Comparison of ENCODE assay signal across 16 cellular contexts in the genomic region with DNA sequence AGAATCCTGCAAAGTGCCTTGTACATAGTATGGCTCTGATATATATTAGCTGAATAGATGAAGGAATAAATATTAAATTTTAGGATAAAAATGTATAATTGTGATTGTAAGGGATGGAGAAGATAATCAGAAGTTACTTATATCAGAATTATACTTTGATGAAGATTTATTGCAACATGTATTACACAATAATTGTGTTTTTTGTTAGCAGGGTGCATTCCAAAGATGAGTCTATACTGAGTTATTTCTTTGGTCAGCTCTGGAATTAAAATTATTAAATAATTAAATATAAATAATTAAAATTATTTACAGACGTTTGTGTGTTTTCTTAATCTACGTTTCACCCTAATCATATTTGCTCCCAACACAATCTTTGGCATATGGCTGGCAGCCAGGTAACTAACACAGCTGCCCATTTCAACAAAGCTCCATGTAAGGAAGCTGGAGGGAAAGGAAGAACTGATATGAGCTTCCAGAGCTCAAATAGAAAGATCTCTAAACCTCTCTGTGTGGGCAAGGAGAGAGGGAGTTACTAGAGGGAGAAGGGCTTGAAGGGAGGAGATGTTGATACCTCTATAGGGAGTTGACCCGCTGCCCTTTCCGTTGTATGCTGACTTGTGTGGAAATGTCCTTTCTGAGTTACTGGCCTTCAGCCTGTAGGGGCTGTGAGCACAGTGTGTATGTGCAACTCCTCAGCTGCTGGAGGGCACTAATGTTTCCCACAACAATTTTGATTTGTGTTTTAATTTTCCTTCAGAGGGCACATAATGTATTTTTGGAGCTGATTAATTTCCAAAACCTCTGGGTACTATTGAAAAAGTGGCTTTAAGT.
DNase-seq lines count a peak whose midpoint lies in the region; ATAC-seq, FAIRE-seq and TF ChIP-seq lines count a peak whose summit lies in the region.
"Had no signal": no experiment of that assay in that cellular context is flagged by ENCODE, and none has a peak within 500 bp of the region (broad histone marks: within the 10 kb centered on the region; RNA-seq: fewer than 3 reads in every experiment).

No MANE protein-coding gene starts in this region.

- H3K27me3 ChIP-seq in H7 (ENCODE audit: control insufficient read depth, insufficient read depth, low read length): no peaks in the 10 kb centered on the region
- H3K27me3 ChIP-seq: Peyer's patch had no signal

- no peak overlapping the region for H3K4me3 Mint-ChIP-seq in WTC11
- no peak overlapping the region for H3K4me3 Mint-ChIP-seq in progenitor cell of endocrine pancreas (ENCODE audit: low read depth)

- FAIRE-seq in GM12891 (lab: Jason Lieb, UNC): no peak

- peak; percentile 68 for ATAC-seq in WTC11
- ATAC-seq: HCT116, Right ventricle myocardium inferior had no signal

- H3K9me3 Mint-ChIP-seq in WTC11 (no peaks in the 10 kb centered on the region), progenitor cell of endocrine pancreas (ENCODE audit: low read depth) (no peaks in the 10 kb centered on the region)

- POLR2A ChIA-PET in WTC11 (lab: Charles Lee): interaction anchor here (0.6 kb wide), 1 partner anchor 1085 kb away, joined by 4 read pairs; no protein-coding TSS in a partner anchor

- no peaks in the 10 kb centered on the region for H3K36me3 ChIP-seq in H7 (replicated peaks; ENCODE audit: control insufficient read depth, insufficient read depth, low read length)
- H3K36me3 ChIP-seq: Peyer's patch had no signal

- DNase-seq in H7 (peak; percentile 0), WTC11 (ENCODE audit: low spot score) (no peak), fibroblast of mammary gland (ENCODE audit: low read depth) (peak; percentile 30), progenitor cell of endocrine pancreas (ENCODE audit: low spot score, unreplicated experiment) (no peak), COR-L47 (lab: John Stamatoyannopoulos, UW) (no peak), GM12891 (ENCODE audit: insufficient read length, low spot score) (no peak), A172 (ENCODE audit: low spot score) (no peak)
- DNase-seq: Caco-2, DMS53, KG1, NCI-H1048, NCI-H1436 treated with DMSO at 0.1 percent for 48 hours, NCI-H82, Peyer's patch had no signal

- TF ChIP-seq POLR2A in GM12891 (IDR thresholded peaks at IDR 0.05; ENCODE audit: low read depth, low read length): no peak

- H3K36me3 Mint-ChIP-seq in WTC11 (no peaks in the 10 kb centered on the region), progenitor cell of endocrine pancreas (ENCODE audit: insufficient read depth) (no peaks in the 10 kb centered on the region)

- no peak overlapping the region for H3K4me3 ChIP-seq in H7 (ENCODE audit: insufficient read depth, low read depth, low read length)
- H3K4me3 ChIP-seq in fibroblast of mammary gland (ENCODE audit: control insufficient read depth, low read depth, low read length): no peak overlapping the region
- H3K4me3 ChIP-seq: Peyer's patch had no signal

- H3K27me3 Mint-ChIP-seq in WTC11 (ENCODE audit: low read depth): no peaks in the 10 kb centered on the region
- no peaks in the 10 kb centered on the region for H3K27me3 Mint-ChIP-seq in progenitor cell of endocrine pancreas

- no peak for TF ChIP-seq CTCF in WTC11 (IDR thresholded peaks at IDR 0.05)
- TF ChIP-seq CTCF in fibroblast of mammary gland (conservative IDR thresholded peaks at IDR 0.05; ENCODE audit: control insufficient read depth, insufficient read depth, low read depth, low read length): peak; percentile 6
- peak; percentile 9 for TF ChIP-seq CTCF in progenitor cell of endocrine pancreas (IDR thresholded peaks at IDR 0.05; ENCODE audit: unreplicated experiment)

- H3K4me1 Mint-ChIP-seq in WTC11: no peaks in the 10 kb centered on the region
- H3K4me1 Mint-ChIP-seq in progenitor cell of endocrine pancreas (ENCODE audit: low read depth): peaks cover 15% of the 10 kb centered on the region

- CTCF ChIA-PET in WTC11 (lab: Charles Lee): no interaction called here

- no peak overlapping the region for H3K27ac Mint-ChIP-seq in WTC11
- H3K27ac Mint-ChIP-seq in progenitor cell of endocrine pancreas: no peak overlapping the region

TF ChIP-seq in WTC11, 78 proteins besides CTCF, POLR2A, EP300 and RAD21:
- TF ChIP-seq, protein P1, sequence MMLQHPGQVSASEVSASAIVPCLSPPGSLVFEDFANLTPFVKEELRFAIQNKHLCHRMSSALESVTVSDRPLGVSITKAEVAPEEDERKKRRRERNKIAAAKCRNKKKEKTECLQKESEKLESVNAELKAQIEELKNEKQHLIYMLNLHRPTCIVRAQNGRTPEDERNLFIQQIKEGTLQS (CRISPR knock-in tag; conservative IDR thresholded peaks at IDR 0.05): no peak
- TF ChIP-seq ZBTB21 (CRISPR knock-in tag; IDR thresholded peaks at IDR 0.05; ENCODE audit: borderline replicate concordance): no peak
- no peak for TF ChIP-seq ARID4B (CRISPR knock-in tag; IDR thresholded peaks at IDR 0.05; ENCODE audit: borderline replicate concordance)

TF ChIP-seq in GM12891, 5 proteins besides CTCF, POLR2A, EP300 and RAD21:
- TF ChIP-seq SPI1 (IDR thresholded peaks at IDR 0.05; ENCODE audit: low read depth, low read length) (no peak), POLR2AphosphoS5 (IDR thresholded peaks at IDR 0.05; ENCODE audit: low read depth, low read length) (no peak), PAX5 (IDR thresholded peaks at IDR 0.05; ENCODE audit: insufficient read depth, low read length, severe bottlenecking) (no peak), TAF1 (IDR thresholded peaks at IDR 0.05; ENCODE audit: low read depth, low read length) (no peak), POU2F2 (IDR thresholded peaks at IDR 0.05; ENCODE audit: low read depth, low read length) (no peak)

Comparison
In these comparisons a context has a peak if more than half of its experiments do, and no peak if none do; other contexts are left out.
1. DNase-seq: peak in H7 (single experiment) and fibroblast of mammary gland (single experiment); none in WTC11 (single experiment), progenitor cell of endocrine pancreas (single experiment), COR-L47 (single experiment), GM12891 (single experiment) and A172 (single experiment).